In genomic region chr4:83473966-83474365, GRCh38 we compare ENCODE assay signal across 27 cellular contexts.
"Had no signal": no experiment of that assay in that cellular context is flagged by ENCODE, and none has a peak within 500 bp of the region (broad histone marks: within the 10 kb centered on the region; RNA-seq: fewer than 3 reads in every experiment).

No MANE protein-coding gene starts in this region.

- H3K27me3 ChIP-seq: dorsolateral prefrontal cortex, esophagus squamous epithelium, gastrocnemius medialis, heart right ventricle, left lung had no signal

- ATAC-seq: esophagus mucosa, gastrocnemius medialis, heart right ventricle, left cardiac atrium, left lung, left ventricle myocardium superior, lower lobe of right lung had no signal

- H3K27ac ChIP-seq: coronary artery, epithelial cell of prostate, esophagus squamous epithelium, gastrocnemius medialis, heart right ventricle, left lung, lower lobe of right lung had no signal

- H3K4me1 ChIP-seq: esophagus squamous epithelium, gastrocnemius medialis, heart right ventricle, left lung, lower lobe of right lung had no signal

- H3K4me1 Mint-ChIP-seq: memory B cell had no signal

- H3K27ac Mint-ChIP-seq: memory B cell, naive B cell had no signal

- H3K9me3 ChIP-seq: esophagus squamous epithelium, gastrocnemius medialis, heart right ventricle, left lung, lower lobe of right lung had no signal

- DNase-seq: dermis blood vessel endothelial cell; dorsolateral prefrontal cortex; effector CD4-positive, alpha-beta T cell; erythroblast; esophagus squamous epithelium; foreskin fibroblast; foreskin melanocyte; gastrocnemius medialis; glutamatergic neuron; head of caudate nucleus; heart right ventricle; hippocampal formation; left cardiac atrium; left lung; left ventricle myocardium superior; lower lobe of right lung; mesendoderm; midbrain; naive B cell had no signal

- H3K4me3 Mint-ChIP-seq: memory B cell, naive B cell had no signal

- FAIRE-seq: colon, endometrium, islet of Langerhans, keratinocyte had no signal

- H3K4me3 ChIP-seq: coronary artery, dorsolateral prefrontal cortex, esophagus squamous epithelium, gastrocnemius medialis, heart right ventricle, left lung, lower lobe of right lung had no signal

- H3K9me3 Mint-ChIP-seq: memory B cell, naive B cell had no signal

- H3K27me3 Mint-ChIP-seq: memory B cell, naive B cell had no signal
